Comparison of ENCODE assay signal across 8 cellular contexts in the genomic region with DNA sequence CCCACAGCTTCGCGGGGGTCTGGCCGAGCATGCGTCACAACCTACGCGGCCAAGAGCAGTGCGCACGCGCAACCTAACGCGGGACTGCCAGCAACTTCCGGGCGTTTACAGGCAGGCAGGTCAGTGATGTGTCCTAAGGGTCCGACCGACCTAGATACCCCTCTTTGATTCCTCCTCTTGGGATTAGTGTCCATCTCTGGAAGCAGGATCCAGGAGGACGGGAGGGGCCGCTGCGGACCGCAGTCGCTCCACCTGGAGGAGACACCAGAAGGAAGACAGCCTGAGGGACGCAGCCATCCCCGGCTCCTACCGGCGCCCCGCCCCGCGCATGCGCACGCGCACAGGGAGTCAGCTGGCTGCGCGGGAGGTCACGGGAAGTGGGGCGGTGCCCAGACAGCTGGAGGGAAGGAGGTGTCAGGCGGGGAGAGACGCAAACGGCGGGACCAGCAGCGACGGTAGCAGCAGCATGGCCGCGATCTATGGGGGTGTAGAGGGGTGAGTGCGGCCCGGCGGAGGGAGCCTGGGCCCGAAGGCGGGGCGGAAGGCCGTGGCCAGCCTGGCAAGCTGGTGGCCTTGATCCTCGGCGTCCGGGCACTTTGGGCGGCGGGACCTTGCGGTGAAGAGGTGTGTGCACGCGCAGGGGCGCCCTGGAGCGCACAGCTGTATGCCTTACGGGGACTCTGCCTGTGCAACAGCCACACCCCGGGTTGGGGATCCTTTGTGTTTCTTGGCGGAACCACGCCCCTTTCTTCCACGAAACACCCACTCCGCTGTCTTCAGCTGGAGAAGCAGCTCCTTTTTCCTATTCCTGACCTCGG.
DNase-seq lines count a peak whose midpoint lies in the region; ATAC-seq and FAIRE-seq lines count a peak whose summit lies in the region.

A gene (plus strand): TSS at position 431 of the 818 bp plus-strand sequence. CDS start 36 bp downstream, at position 467.

- peak within 1 kb of the TSS; percentile 79 for H3K4me3 ChIP-seq in effector memory CD4-positive, alpha-beta T cell (ENCODE audit: insufficient read depth, low read depth, low read length, poor library complexity, severe bottlenecking)

- no peaks in the 10 kb centered on the region for H3K27me3 ChIP-seq in effector memory CD4-positive, alpha-beta T cell (replicated peaks; ENCODE audit: control insufficient read depth, insufficient read depth, low read length, poor library complexity, severe bottlenecking)

- no peaks in the 10 kb centered on the region for H3K9me3 ChIP-seq in effector memory CD4-positive, alpha-beta T cell (ENCODE audit: control insufficient read depth, low read length)

- peaks cover 3% of the 10 kb centered on the region for H3K36me3 Mint-ChIP-seq in memory B cell

- H3K27me3 Mint-ChIP-seq in memory B cell = no peaks in the 10 kb centered on the region

- peaks cover 37% of the 10 kb centered on the region for H3K4me1 ChIP-seq in effector memory CD4-positive, alpha-beta T cell (ENCODE audit: control insufficient read depth, insufficient read depth, low read length, poor library complexity, severe bottlenecking)

- H3K4me1 Mint-ChIP-seq in memory B cell = peaks cover 60% of the 10 kb centered on the region

- ATAC-seq in GM21381 (IDR thresholded peaks at IDR 0.05; ENCODE audit: unreplicated experiment) (peak; percentile 67), memory B cell (ENCODE audit: low read depth) (peak; percentile 67)

- peak within 1 kb of the TSS; percentile 87 for H3K4me3 Mint-ChIP-seq in memory B cell

- peak; percentile 93 for DNase-seq in COR-L47 (lab: John Stamatoyannopoulos, UW)
- peak; percentile 99 for DNase-seq in HTR-8/SVneo (ENCODE audit: insufficient read length, low spot score)
- peak; percentile 95 for DNase-seq in NOMO-1 treated with DMSO at 0.1 percent for 48 hours (lab: John Stamatoyannopoulos, UW; ENCODE audit: unreplicated experiment)
- DNase-seq in activated CD8-positive, alpha-beta memory T cell treated with anti-CD3 and anti-CD28 coated beads for 4 hours (ENCODE audit: low read depth in 2 of 2) = peak; percentile 92 to 95
- peak; percentile 96 to 97 (median 96) for DNase-seq in effector memory CD4-positive, alpha-beta T cell
- peak; percentile 98 to 99 for DNase-seq in memory B cell (ENCODE audit: low spot score in 2 of 2)
- peak; percentile 92 for DNase-seq in stimulated activated CD8-positive, alpha-beta memory T cell treated with anti-CD3 and anti-CD28 coated beads, Interleukin-12 subunit alpha, Interleukin-12 subunit beta, amount 100 ng/mL, for 1 hour (ENCODE audit: low read depth)

- H3K27ac ChIP-seq in effector memory CD4-positive, alpha-beta T cell (ENCODE audit: insufficient read depth, low read length, poor library complexity, severe bottlenecking) = peak within 1 kb of the TSS; percentile 95

- H3K9me3 Mint-ChIP-seq in memory B cell = no peaks in the 10 kb centered on the region

- peak; percentile 96 for FAIRE-seq in HTR-8/SVneo (lab: Jason Lieb, UNC)

- H3K36me3 ChIP-seq in effector memory CD4-positive, alpha-beta T cell (ENCODE audit: control insufficient read depth, insufficient read depth, low read length) = no peaks in the 10 kb centered on the region

- H3K27ac Mint-ChIP-seq in memory B cell = peak within 1 kb of the TSS; percentile 97

Comparison
In these comparisons a context has a peak if more than half of its experiments do, and no peak if none do; other contexts are left out.
1. Peak in every context shown above with its lines: DNase-seq, ATAC-seq, H3K4me3 ChIP-seq and H3K27ac ChIP-seq.